8 cellular contexts compared by ENCODE assay signal in the genomic region with DNA sequence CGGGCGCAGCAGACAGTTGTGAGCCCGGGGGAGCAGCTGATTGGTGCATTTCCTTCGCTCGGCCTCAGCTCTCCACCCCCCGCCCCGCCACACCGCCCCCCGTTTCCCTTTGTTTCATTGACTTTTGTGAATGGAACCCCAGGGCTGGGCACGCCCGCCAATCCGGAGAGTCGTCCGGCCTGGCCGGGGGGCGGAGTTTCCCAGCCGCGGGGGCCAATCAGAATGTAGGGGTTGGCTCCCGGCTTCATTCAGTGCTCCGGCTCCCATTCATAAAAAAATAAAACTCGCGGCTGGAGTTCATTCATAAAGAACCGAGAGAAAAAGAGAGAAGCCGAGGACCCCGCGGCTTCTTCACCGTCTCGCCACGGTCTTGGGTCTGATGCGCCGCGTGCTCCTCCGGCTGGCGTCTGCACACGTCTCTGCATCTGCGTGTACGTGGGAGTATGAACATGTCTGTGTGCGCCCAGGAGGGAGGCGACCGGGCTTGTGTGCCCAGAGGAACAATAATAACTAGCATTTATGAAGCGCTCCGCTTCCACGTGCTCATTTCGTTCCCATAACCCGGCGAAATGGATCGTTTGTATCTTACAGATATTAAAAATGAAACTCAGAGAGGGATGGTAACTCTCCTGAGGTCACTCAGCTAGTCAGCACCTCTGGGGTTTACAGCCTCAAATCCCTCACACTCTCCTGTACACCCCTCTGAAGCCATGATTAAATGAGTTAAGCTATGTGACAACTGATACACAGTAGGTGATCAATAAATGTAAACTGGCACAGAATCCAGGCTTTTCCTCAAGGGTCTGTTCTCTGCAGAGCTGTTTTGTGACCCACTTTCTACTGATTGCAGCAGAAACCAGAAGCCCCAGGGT. TPM values are rescaled to one million over a fixed set of nuclear protein-coding genes. Genes with fewer than 3 reads are reported as not detected.
DNase-seq lines count a peak whose midpoint lies in the region; ATAC-seq and TF ChIP-seq lines count a peak whose summit lies in the region.

A gene (minus strand): TSS at position 24 of the 872 bp plus-strand sequence. CDS start 723 bp downstream, outside the sequence.

- POLR2A ChIA-PET in A673 (lab: Charles Lee; ENCODE audit: low non-redundant PET): no interaction called here

- H3K27ac ChIP-seq in A673 (ENCODE audit: low read depth, low read length, poor library complexity, severe bottlenecking): no peak within 1 kb of the TSS
- H3K27ac ChIP-seq in colonic mucosa: no peak within 1 kb of the TSS

- H3K9me3 ChIP-seq in A673 (ENCODE audit: low read depth, low read length, poor library complexity, severe bottlenecking) (no peaks in the 10 kb centered on the region), colonic mucosa (no peaks in the 10 kb centered on the region)

- H3K4me3 ChIP-seq in A673 (ENCODE audit: low read depth, low read length, poor library complexity, severe bottlenecking): peak within 1 kb of the TSS; percentile 52
- H3K4me3 ChIP-seq in colonic mucosa: peak within 1 kb of the TSS; percentile 40

- ATAC-seq in GM18907 (IDR thresholded peaks at IDR 0.05; ENCODE audit: unreplicated experiment): peak; percentile 60
- ATAC-seq in HG03196 (IDR thresholded peaks at IDR 0.05; ENCODE audit: unreplicated experiment): peak; percentile 65

- H3K36me3 ChIP-seq in A673 (ENCODE audit: insufficient read depth, low read length, poor library complexity, severe bottlenecking) (no peaks in the 10 kb centered on the region), colonic mucosa (no peaks in the 10 kb centered on the region)

- peak within 1 kb of the TSS; percentile 27 to 42 for H3K9ac ChIP-seq in colonic mucosa (ENCODE audit: low read depth in 2 of 2, low read length in 2 of 2)

- H3K27me3 ChIP-seq in A673 (replicated peaks; ENCODE audit: insufficient read depth, low read depth, low read length, poor library complexity) (no peaks in the 10 kb centered on the region), colonic mucosa (peaks cover 10% of the 10 kb centered on the region)

- DNase-seq in A673 (ENCODE audit: low spot score): peak; percentile 94
- peak; percentile 95 for DNase-seq in NCI-H460 (ENCODE audit: extremely low read depth, low read depth)
- DNase-seq in activated CD4-positive, alpha-beta T cell treated with anti-CD3 and anti-CD28 coated beads for 4 hours: peak; percentile 84 to 85
- DNase-seq in colonic mucosa: peak; percentile 96
- DNase-seq in kidney tubule cell (ENCODE audit: low spot score): peak; percentile 92
- peak; percentile 89 to 93 for DNase-seq in stimulated activated CD4-positive, alpha-beta T cell treated with anti-CD3 and anti-CD28 coated beads, Interleukin-15, amount 100 ng/mL, for 48 hours (ENCODE audit: low read depth in 2 of 2)

- no TSS peak for BruUV-seq in A673 (replicated peaks; lab: Mats Ljungman, UMichigan)

- CTCF ChIA-PET in A673 (lab: Charles Lee): interaction anchor here (0.6 kb wide), 1 partner anchor 63 kb away, joined by 4 read pairs; a partner anchor contains a TSS

- TF ChIP-seq CTCF in A673 (conservative IDR thresholded peaks at IDR 0.05; ENCODE audit: low read depth, low read length): no peak
- TF ChIP-seq CTCF in colonic mucosa (IDR thresholded peaks at IDR 0.05): no peak

- H3K4me1 ChIP-seq in A673 (ENCODE audit: insufficient read depth, low read length, poor library complexity, severe bottlenecking) (peaks cover 12% of the 10 kb centered on the region), colonic mucosa (peaks cover 6% of the 10 kb centered on the region)

- intact Hi-C loops in A673 (cut with micrococcal nuclease; ENCODE audit: unreplicated experiment): no loop called here
- intact Hi-C loops in colonic mucosa (cut with DNase I): no loop called here

RNA-seq across cellular contexts. Expression of the gene that starts here (rescaled TPM):
- 25.7 and 31.2 TPM in 2 replicates for total RNA-seq in A673 (2021)
- total RNA-seq in NCI-H460 (2014; rRNA removed; shearing (Covaris generic)): 210 and 229 TPM in 2 replicates
- polyA plus RNA-seq in NCI-H460 (2014; cell fraction: nucleus; rRNA removed): 148 and 178 TPM in 2 replicates
- 1 to 10 TPM; 1.4 to 9.0 TPM for total RNA-seq in colonic mucosa
